Comparison of ENCODE assay signal across 21 cellular contexts in the genomic region with DNA sequence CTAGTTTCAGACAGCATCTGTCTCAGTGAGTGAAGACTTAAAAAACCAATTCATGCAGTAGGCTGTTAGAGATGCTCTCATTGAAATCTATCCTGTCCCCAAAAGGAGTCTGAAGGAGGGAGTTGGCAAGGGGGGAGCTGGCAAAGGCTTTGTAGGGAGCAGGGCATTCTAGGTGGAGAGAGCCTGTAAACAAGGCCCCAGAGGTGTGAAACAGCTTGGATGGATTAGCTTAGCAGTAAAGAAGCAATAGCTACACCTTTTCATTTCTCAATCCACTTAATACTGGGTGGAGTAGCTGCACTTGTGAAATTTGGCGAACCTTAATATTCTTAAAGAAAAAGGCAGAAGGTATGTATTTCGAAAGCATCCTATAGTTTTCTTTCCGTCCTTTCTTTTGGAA.
DNase-seq lines count a peak whose midpoint lies in the region; FAIRE-seq and TF ChIP-seq lines count a peak whose summit lies in the region.
"Had no signal": no experiment of that assay in that cellular context is flagged by ENCODE, and none has a peak within 500 bp of the region (broad histone marks: within the 10 kb centered on the region; RNA-seq: fewer than 3 reads in every experiment).

No MANE protein-coding gene starts in this region.

- H3K36me3 Mint-ChIP-seq in glutamatergic neuron (ENCODE audit: unreplicated experiment) (no peaks in the 10 kb centered on the region), type B pancreatic cell (peaks cover 3% of the 10 kb centered on the region)
- H3K36me3 Mint-ChIP-seq: CD8-positive, alpha-beta T cell had no signal

- H3K27ac Mint-ChIP-seq in glutamatergic neuron (ENCODE audit: unreplicated experiment) = peak overlapping the region; percentile 14
- peak overlapping the region; percentile 19 for H3K27ac Mint-ChIP-seq in type B pancreatic cell
- H3K27ac Mint-ChIP-seq: CD8-positive, alpha-beta T cell had no signal

- TF ChIP-seq EP300 in transverse colon (IDR thresholded peaks at IDR 0.05; ENCODE audit: low read depth) = no peak

- H3K9me3 ChIP-seq in transverse colon = no peaks in the 10 kb centered on the region
- no peaks in the 10 kb centered on the region for H3K9me3 ChIP-seq in kidney (ENCODE audit: control insufficient read depth in 1 of 2, low read length in 2 of 2)
- H3K9me3 ChIP-seq: SK-N-SH had no signal

- no peaks in the 10 kb centered on the region for H3K27me3 ChIP-seq in transverse colon

- H3K4me1 Mint-ChIP-seq in glutamatergic neuron (ENCODE audit: low read depth, unreplicated experiment) = peaks cover 46% of the 10 kb centered on the region
- H3K4me1 Mint-ChIP-seq in type B pancreatic cell (ENCODE audit: unreplicated experiment) = peaks cover 22% of the 10 kb centered on the region

- no peak overlapping the region for H3K27ac ChIP-seq in transverse colon
- no peak overlapping the region for H3K27ac ChIP-seq in kidney (ENCODE audit: low read depth in 2 of 2, low read length in 2 of 2)

- in situ Hi-C loops in transverse colon (cut with MboI; ENCODE audit: low pct_ligation_motif_present in 1 of 4, low pct_unique_long_range_greater_than_20kb in 1 of 4, low sequenced_read_pairs in 3 of 4) = loop anchor here in 1 of 4 donors (25.0 kb wide), 1 partner anchor 119 kb away; a partner anchor contains a TSS

- H3K9me3 Mint-ChIP-seq in glutamatergic neuron (ENCODE audit: unreplicated experiment) = peaks cover 7% of the 10 kb centered on the region
- H3K9me3 Mint-ChIP-seq in type B pancreatic cell = no peaks in the 10 kb centered on the region
- H3K9me3 Mint-ChIP-seq: CD8-positive, alpha-beta T cell had no signal

- no peak overlapping the region for H3K9ac ChIP-seq in kidney (ENCODE audit: low read length in 2 of 2)
- H3K9ac ChIP-seq: SK-N-SH had no signal

- FAIRE-seq in kidney (lab: Jason Lieb, UNC) = no peak
- FAIRE-seq: H54 had no signal

- 95 to 97% methylated on average over 3 of the region's 3 CpGs for WGBS in transverse colon (ENCODE audit: low coverage in 1 of 2), 2 donors

- TF ChIP-seq CTCF in glutamatergic neuron (IDR thresholded peaks at IDR 0.05; ENCODE audit: partially characterized antibody, unreplicated experiment) (no peak), type B pancreatic cell (conservative IDR thresholded peaks at IDR 0.05) (no peak), transverse colon (IDR thresholded peaks at IDR 0.05) (no peak), kidney (IDR thresholded peaks at IDR 0.05; ENCODE audit: borderline replicate concordance, extremely low read depth, insufficient read depth) (no peak)

- H3K36me3 ChIP-seq in transverse colon (no peaks in the 10 kb centered on the region), kidney (ENCODE audit: control insufficient read depth in 1 of 2, insufficient read depth in 2 of 2, low read length in 2 of 2) (no peaks in the 10 kb centered on the region)

- no peak overlapping the region for H3K4me3 ChIP-seq in transverse colon
- H3K4me3 ChIP-seq in kidney (ENCODE audit: low read length in 2 of 2) = no peak overlapping the region

- no peak for TF ChIP-seq POLR2A in transverse colon (IDR thresholded peaks at IDR 0.05)

- intact Hi-C loops in transverse colon (cut with DNase I; ENCODE audit: low total_unique reads) (no loop called here), kidney (cut with DNase I) (no loop called here)

- H3K27me3 Mint-ChIP-seq in glutamatergic neuron (ENCODE audit: unreplicated experiment) = peaks cover 5% of the 10 kb centered on the region
- H3K27me3 Mint-ChIP-seq in type B pancreatic cell = no peaks in the 10 kb centered on the region

- H3K4me3 Mint-ChIP-seq in glutamatergic neuron (ENCODE audit: unreplicated experiment) (peak overlapping the region; percentile 32), type B pancreatic cell (no peak overlapping the region)
- H3K4me3 Mint-ChIP-seq: CD8-positive, alpha-beta T cell had no signal

- H3K4me1 ChIP-seq in transverse colon (peaks cover 0 to 42% (median 5%) of the 10 kb centered on the region in 4 donors), kidney (ENCODE audit: control insufficient read depth in 1 of 2, insufficient read depth in 1 of 2, low read depth in 1 of 2, low read length in 2 of 2) (peaks cover 8 to 12% of the 10 kb centered on the region in 2 donors)

- DNase-seq in NCI-H82 (lab: John Stamatoyannopoulos, UW) (peak; percentile 66), NCI-H82 treated with DMSO at 0.1 percent for 48 hours (lab: John Stamatoyannopoulos, UW; ENCODE audit: unreplicated experiment) (no peak), NCI-H524 treated with DMSO at 0.1 percent for 48 hours (lab: John Stamatoyannopoulos, UW) (peak; percentile 77), glutamatergic neuron (no peak), type B pancreatic cell (ENCODE audit: extremely low spot score, unreplicated experiment) (no peak), transverse colon (no peak), kidney (no peak)
- DNase-seq in stimulated activated CD4-positive, alpha-beta T cell treated with anti-CD3 and anti-CD28 coated beads, Interleukin-12 subunit alpha, Interleukin-12 subunit beta, amount 100 ng/mL, for 4 hours = no peak
- DNase-seq: AML-193; CD8-positive, alpha-beta T cell; EL; GF-D8; Karpas-422; MV-4-11; NCI-H1694; NCI-H2081; NCI-H446; NK-92 treated with Interleukin-12 subunit alpha and Interleukin-12 subunit beta, amount 100 ng/mL, for 24 hours; SIG-M5; SK-N-SH had no signal

Comparison
In these comparisons a context has a peak if more than half of its experiments do, and no peak if none do; other contexts are left out.
1. DNase-seq: peak in NCI-H82 (single experiment) and NCI-H524 treated with DMSO at 0.1 percent for 48 hours (single experiment); none in NCI-H82 treated with DMSO at 0.1 percent for 48 hours (single experiment), glutamatergic neuron (single experiment), type B pancreatic cell (single experiment), stimulated activated CD4-positive, alpha-beta T cell treated with anti-CD3 and anti-CD28 coated beads, Interleukin-12 subunit alpha, Interleukin-12 subunit beta, amount 100 ng/mL, for 4 hours (single experiment), transverse colon (single experiment) and kidney (single experiment).